ENCODE assay signal across 14 cellular contexts in genomic region chr4:8019396-8020365, GRCh38.
DNase-seq lines count a peak whose midpoint lies in the region; ATAC-seq and TF ChIP-seq lines count a peak whose summit lies in the region.
"Had no signal": no experiment of that assay in that cellular context is flagged by ENCODE, and none has a peak within 500 bp of the region (broad histone marks: within the 10 kb centered on the region; RNA-seq: fewer than 3 reads in every experiment).

No MANE protein-coding gene starts in this region.

- no peak for TF ChIP-seq CTCF in epithelial cell of esophagus (IDR thresholded peaks at IDR 0.05; ENCODE audit: insufficient read depth, low read depth, low read length, missing control alignments)
- no peak for TF ChIP-seq CTCF in neural cell (IDR thresholded peaks at IDR 0.05; ENCODE audit: poor library complexity, severe bottlenecking)
- TF ChIP-seq CTCF in endothelial cell (IDR thresholded peaks at IDR 0.05; ENCODE audit: unreplicated experiment): no peak

- H3K27me3 ChIP-seq in BLaER1 (no peaks in the 10 kb centered on the region), neural cell (ENCODE audit: insufficient read depth, low read depth, low read length) (no peaks in the 10 kb centered on the region)
- H3K27me3 ChIP-seq: tibial artery had no signal

- TF ChIP-seq EP300 in neural cell (conservative IDR thresholded peaks at IDR 0.05; ENCODE audit: poor library complexity, severe bottlenecking): peak; percentile 88

- H3K9me2 ChIP-seq in neural cell (ENCODE audit: insufficient read depth, low read length): no peaks in the 10 kb centered on the region

- ATAC-seq in GM21737 (IDR thresholded peaks at IDR 0.05; ENCODE audit: unreplicated experiment): no peak
- ATAC-seq: sciatic nerve had no signal

- H3K27me3 Mint-ChIP-seq in endothelial cell (ENCODE audit: unreplicated experiment): peaks cover 13% of the 10 kb centered on the region

- H3K4me1 Mint-ChIP-seq in endothelial cell (ENCODE audit: unreplicated experiment): no peaks in the 10 kb centered on the region

- peak overlapping the region; percentile 66 for H3K4me2 ChIP-seq in BLaER1
- H3K4me2 ChIP-seq in neural cell (ENCODE audit: low read length): peak overlapping the region; percentile 24

- H3K9me3 Mint-ChIP-seq in endothelial cell (ENCODE audit: unreplicated experiment): no peaks in the 10 kb centered on the region

- H3K27ac Mint-ChIP-seq in endothelial cell (ENCODE audit: unreplicated experiment): no peak overlapping the region

- no peak overlapping the region for H3K4me3 Mint-ChIP-seq in endothelial cell (ENCODE audit: unreplicated experiment)

- H3K36me3 Mint-ChIP-seq in endothelial cell (ENCODE audit: low read depth, unreplicated experiment): no peaks in the 10 kb centered on the region

- H3K36me3 ChIP-seq in BLaER1 (no peaks in the 10 kb centered on the region), neural cell (ENCODE audit: insufficient read depth, low read length) (no peaks in the 10 kb centered on the region)
- H3K36me3 ChIP-seq: tibial artery had no signal

- no peak overlapping the region for H2AFZ ChIP-seq in neural cell (ENCODE audit: low read depth, low read length)

- H4K20me1 ChIP-seq in BLaER1: no peaks in the 10 kb centered on the region
- H4K20me1 ChIP-seq in neural cell (ENCODE audit: insufficient read depth): no peaks in the 10 kb centered on the region

- H3K79me2 ChIP-seq in neural cell (replicated peaks; ENCODE audit: insufficient read depth, low read length): no peaks in the 10 kb centered on the region

- H3K4me3 ChIP-seq in BLaER1: no peak overlapping the region
- H3K4me3 ChIP-seq in epithelial cell of esophagus (ENCODE audit: low read length): no peak overlapping the region
- H3K4me3 ChIP-seq in neural cell (ENCODE audit: low read length): peak overlapping the region; percentile 44
- H3K4me3 ChIP-seq: tibial artery had no signal

- H3F3A ChIP-seq in neural cell (ENCODE audit: insufficient read depth, low read length, poor library complexity, severe bottlenecking): peaks cover 6% of the 10 kb centered on the region

- no peak overlapping the region for H3K27ac ChIP-seq in BLaER1
- H3K27ac ChIP-seq in neural cell (ENCODE audit: low read length): peak overlapping the region; percentile 91
- H3K27ac ChIP-seq: tibial artery had no signal

- peak; percentile 54 for TF ChIP-seq RAD21 in neural cell (conservative IDR thresholded peaks at IDR 0.05)

- H3K9me3 ChIP-seq in BLaER1 (no peaks in the 10 kb centered on the region), neural cell (ENCODE audit: low read length) (no peaks in the 10 kb centered on the region)
- H3K9me3 ChIP-seq: tibial artery had no signal

- H3K9ac ChIP-seq in BLaER1: no peak overlapping the region
- peak overlapping the region; percentile 54 for H3K9ac ChIP-seq in neural cell (ENCODE audit: low read length)

- H3K4me1 ChIP-seq in BLaER1: peaks cover 48% of the 10 kb centered on the region
- H3K4me1 ChIP-seq: tibial artery had no signal

- DNase-seq in NCI-H526 treated with DMSO at 0.1 percent for 48 hours (lab: John Stamatoyannopoulos, UW): peak; percentile 84
- DNase-seq in epithelial cell of esophagus (ENCODE audit: low read depth): peak; percentile 70
- DNase-seq in SW 1271 (lab: John Stamatoyannopoulos, UW): no peak
- DNase-seq in endothelial cell (ENCODE audit: low spot score): no peak
- no peak for DNase-seq in NCI-H2107 (lab: John Stamatoyannopoulos, UW)
- DNase-seq: AML-193, dermis blood vessel endothelial cell, NCI-H146, T1000, tibial artery had no signal

TF ChIP-seq in neural cell, 6 proteins besides CTCF, POLR2A, EP300 and RAD21:
- TF ChIP-seq TAF1 (IDR thresholded peaks at IDR 0.05; ENCODE audit: low read depth) (no peak), POLR2AphosphoS5 (IDR thresholded peaks at IDR 0.05) (peak; percentile 79), MXI1 (conservative IDR thresholded peaks at IDR 0.05; ENCODE audit: poor library complexity, severe bottlenecking) (no peak), SMC3 (conservative IDR thresholded peaks at IDR 0.05; ENCODE audit: poor library complexity) (peak; percentile 35), EZH2 (IDR thresholded peaks at IDR 0.05; ENCODE audit: borderline replicate concordance, insufficient read depth, low read length, poor library complexity, severe bottlenecking) (no peak), REST (IDR thresholded peaks at IDR 0.05; ENCODE audit: borderline replicate concordance) (peak; percentile 34)

Comparison
In these comparisons a context has a peak if more than half of its experiments do, and no peak if none do; other contexts are left out.
1. DNase-seq: peak in NCI-H526 treated with DMSO at 0.1 percent for 48 hours (single experiment) and epithelial cell of esophagus (single experiment); none in SW 1271 (0 of 2), endothelial cell (single experiment) and NCI-H2107 (single experiment).